9 cellular contexts compared by ENCODE assay signal in the genomic region with DNA sequence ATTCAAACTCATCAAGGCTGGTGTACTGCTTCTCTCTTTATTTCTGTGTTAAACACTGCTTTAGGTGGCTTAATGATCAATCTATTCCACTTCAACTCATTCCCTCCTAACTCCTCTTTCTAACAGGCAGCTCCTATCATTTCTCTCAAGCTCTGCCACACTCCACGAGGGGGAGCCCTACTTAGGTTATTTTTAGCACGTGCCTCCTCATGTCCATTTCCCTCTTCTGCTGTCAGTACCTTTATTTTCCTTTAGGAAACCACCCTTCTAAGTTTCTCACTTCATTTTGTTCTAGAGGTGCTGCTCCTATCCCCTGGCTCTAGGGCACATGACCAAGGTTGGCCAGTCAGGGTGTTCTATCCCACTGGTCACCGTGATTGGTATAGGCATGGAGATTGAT. TPM values are rescaled to one million over a fixed set of nuclear protein-coding genes. Genes with fewer than 3 reads are reported as not detected.
A peak's percentile ranks its signal among the peaks of the same experiment; 100 is the strongest.
DNase-seq lines count a peak whose midpoint lies in the region; ATAC-seq and TF ChIP-seq lines count a peak whose summit lies in the region.
"Had no signal": no experiment of that assay in that cellular context is flagged by ENCODE, and none has a peak within 500 bp of the region (broad histone marks: within the 10 kb centered on the region; RNA-seq: fewer than 3 reads in every experiment).

No MANE protein-coding gene starts in this region.

- H3K27ac Mint-ChIP-seq in activated T-cell treated with anti-CD3 and anti-CD28 coated beads, Interleukin-2, amount 50 U/mL, for 72 hours, result no peak overlapping the region
- H3K27ac Mint-ChIP-seq: activated naive CD4-positive, alpha-beta T cell treated with anti-CD3 and anti-CD28 coated beads, Interleukin-2, amount 50 U/mL, for 72 hours had no signal

- H3K4me3 Mint-ChIP-seq in activated T-cell treated with anti-CD3 and anti-CD28 coated beads, Interleukin-2, amount 50 U/mL, for 72 hours, result no peak overlapping the region

- no peak overlapping the region for H3K27ac ChIP-seq in left ventricle myocardium inferior (replicated peaks)

- intact Hi-C loops in left ventricle myocardium inferior (cut with micrococcal nuclease) (no loop called here), cardiac septum (cut with DNase I) (no loop called here)

- ATAC-seq in activated T-cell treated with anti-CD3 and anti-CD28 coated beads, Interleukin-2, amount 50 U/mL, for 72 hours (replicated peaks in 1 of 2), result no peak
- ATAC-seq: activated naive CD4-positive, alpha-beta T cell treated with anti-CD3 and anti-CD28 coated beads, Interleukin-2, amount 50 U/mL, for 72 hours had no signal

- TF ChIP-seq CTCF in left ventricle myocardium inferior (IDR thresholded peaks at IDR 0.05; ENCODE audit: borderline replicate concordance), result peak; percentile 47
- no peak for TF ChIP-seq CTCF in epithelial cell of esophagus (IDR thresholded peaks at IDR 0.05; ENCODE audit: insufficient read depth, low read depth, low read length, missing control alignments)

- peaks cover 7 to 12% of the 10 kb centered on the region in 2 donors for H3K9me3 Mint-ChIP-seq in activated T-cell treated with anti-CD3 and anti-CD28 coated beads, Interleukin-2, amount 50 U/mL, for 72 hours

- no peaks in the 10 kb centered on the region for H3K4me1 Mint-ChIP-seq in activated T-cell treated with anti-CD3 and anti-CD28 coated beads, Interleukin-2, amount 50 U/mL, for 72 hours (ENCODE audit: low read depth)

- H3K4me3 ChIP-seq in left ventricle myocardium inferior, result no peak overlapping the region
- H3K4me3 ChIP-seq in epithelial cell of esophagus (ENCODE audit: low read length), result no peak overlapping the region

- DNase-seq in left ventricle myocardium inferior (no peak), cardiac septum (ENCODE audit: low spot score) (no peak), NCI-H69 (lab: John Stamatoyannopoulos, UW) (peak; percentile 67), epithelial cell of esophagus (ENCODE audit: low read depth) (peak; percentile 33), ureter (ENCODE audit: low spot score) (peak; percentile 43), midbrain (lab: John Stamatoyannopoulos, UW) (no peak), CD1c-positive myeloid dendritic cell (ENCODE audit: extremely low spot score) (no peak)
- DNase-seq in activated T-cell treated with anti-CD3 and anti-CD28 coated beads, Interleukin-2, amount 50 U/mL, for 72 hours, result no peak

- H3K9me3 ChIP-seq in left ventricle myocardium inferior (replicated peaks), result no peaks in the 10 kb centered on the region

- no peaks in the 10 kb centered on the region for H3K4me1 ChIP-seq in left ventricle myocardium inferior

- peaks cover 3 to 4% of the 10 kb centered on the region in 2 donors for H3K36me3 Mint-ChIP-seq in activated T-cell treated with anti-CD3 and anti-CD28 coated beads, Interleukin-2, amount 50 U/mL, for 72 hours (ENCODE audit: insufficient read depth in 2 of 2)

- peaks cover 48% of the 10 kb centered on the region for H3K27me3 ChIP-seq in left ventricle myocardium inferior (ENCODE audit: low read depth)

- peaks cover 7% of the 10 kb centered on the region for H3K27me3 Mint-ChIP-seq in activated T-cell treated with anti-CD3 and anti-CD28 coated beads, Interleukin-2, amount 50 U/mL, for 72 hours (ENCODE audit: low read depth)

- no peaks in the 10 kb centered on the region for H3K36me3 ChIP-seq in left ventricle myocardium inferior

RNA-seq across cellular contexts. Expression of a gene that starts 6.7 kb away (rescaled TPM):
- total RNA-seq in left ventricle myocardium inferior (0.66 TPM), cardiac septum (1.7 TPM), ureter (1.8 TPM)
- not detected for total RNA-seq in activated T-cell treated with anti-CD3 and anti-CD28 coated beads, Interleukin-2, amount 50 U/mL, for 72 hours
- total RNA-seq: activated naive CD4-positive, alpha-beta T cell treated with anti-CD3 and anti-CD28 coated beads, Interleukin-2, amount 50 U/mL, for 72 hours had no signal

Comparison
In these comparisons a context has a peak if more than half of its experiments do, and no peak if none do; other contexts are left out.
1. DNase-seq: peak in NCI-H69 (single experiment), epithelial cell of esophagus (single experiment) and ureter (single experiment); none in left ventricle myocardium inferior (single experiment), cardiac septum (single experiment), midbrain (single experiment), CD1c-positive myeloid dendritic cell (single experiment) and activated T-cell treated with anti-CD3 and anti-CD28 coated beads, Interleukin-2, amount 50 U/mL, for 72 hours (0 of 2).